In the genomic region with DNA sequence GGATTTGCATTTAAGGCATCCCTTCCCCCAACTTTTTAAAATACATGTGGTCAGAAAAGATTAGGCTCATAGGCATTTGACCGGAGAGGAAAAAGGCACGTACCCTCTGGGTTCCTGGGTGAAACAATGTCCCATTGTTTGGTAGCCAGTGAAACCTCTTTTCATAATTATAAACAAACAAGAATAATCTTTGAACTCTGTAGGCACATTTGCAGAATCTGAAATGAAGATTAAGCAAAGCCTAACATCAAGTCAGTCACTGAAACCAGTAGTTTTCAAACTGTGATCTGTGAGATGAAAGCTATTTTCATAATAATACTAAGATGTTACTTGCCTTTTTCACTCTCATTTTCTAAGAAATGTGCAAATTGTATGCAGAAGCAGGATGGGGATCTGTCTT, we compare ENCODE assay signal across 15 cellular contexts.
DNase-seq lines count a peak whose midpoint lies in the region; ATAC-seq and TF ChIP-seq lines count a peak whose summit lies in the region.
"Had no signal": no experiment of that assay in that cellular context is flagged by ENCODE, and none has a peak within 500 bp of the region (broad histone marks: within the 10 kb centered on the region; RNA-seq: fewer than 3 reads in every experiment).

No MANE protein-coding gene starts in this region.

- WGBS in thyroid gland, 2 donors = 78 to 88% methylated on average over 2 of the region's 2 CpGs

- ATAC-seq in HG03432 (IDR thresholded peaks at IDR 0.05; ENCODE audit: unreplicated experiment) (peak; percentile 60), GM19023 (IDR thresholded peaks at IDR 0.05; ENCODE audit: unreplicated experiment) (no peak), GM18861 (IDR thresholded peaks at IDR 0.05; ENCODE audit: unreplicated experiment) (no peak)
- ATAC-seq: activated T-cell treated with anti-CD3 and anti-CD28 coated beads, Interleukin-2, amount 50 U/mL, for 72 hours; T-cell had no signal

- H3K9me3 ChIP-seq in thyroid gland = no peaks in the 10 kb centered on the region
- H3K9me3 ChIP-seq: tibial nerve had no signal

- no peak for TF ChIP-seq POLR2A in thyroid gland (IDR thresholded peaks at IDR 0.05)

- no peaks in the 10 kb centered on the region for H3K4me1 ChIP-seq in thyroid gland

- H3K9me3 Mint-ChIP-seq in Calu3 (ENCODE audit: low read depth, unreplicated experiment) (no peaks in the 10 kb centered on the region), brain (peaks cover 0 to 16% (median 3%) of the 10 kb centered on the region in 5 experiments), neural crest cell (no peaks in the 10 kb centered on the region)
- H3K9me3 Mint-ChIP-seq: activated T-cell treated with anti-CD3 and anti-CD28 coated beads, Interleukin-2, amount 50 U/mL, for 72 hours; T-cell had no signal

- H3K27me3 Mint-ChIP-seq in Calu3 (ENCODE audit: unreplicated experiment) = no peaks in the 10 kb centered on the region
- H3K27me3 Mint-ChIP-seq in brain = no peaks in the 10 kb centered on the region
- no peaks in the 10 kb centered on the region for H3K27me3 Mint-ChIP-seq in neural crest cell (ENCODE audit: low read depth)
- H3K27me3 Mint-ChIP-seq: T-cell had no signal

- H3K27ac Mint-ChIP-seq in Calu3 (ENCODE audit: unreplicated experiment) = peak overlapping the region; percentile 9
- peak overlapping the region in 4 of 5 experiments; percentile 2 to 86 (median 80) for H3K27ac Mint-ChIP-seq in brain
- H3K27ac Mint-ChIP-seq in neural crest cell (ENCODE audit: unreplicated experiment) = peak overlapping the region; percentile 65
- H3K27ac Mint-ChIP-seq: activated T-cell treated with anti-CD3 and anti-CD28 coated beads, Interleukin-2, amount 50 U/mL, for 72 hours; T-cell had no signal

- H3K4me1 Mint-ChIP-seq in Calu3 (ENCODE audit: low read depth, unreplicated experiment) = peaks cover 25% of the 10 kb centered on the region
- H3K4me1 Mint-ChIP-seq in brain = peaks cover 26% of the 10 kb centered on the region
- peaks cover 27% of the 10 kb centered on the region for H3K4me1 Mint-ChIP-seq in neural crest cell

- no peak overlapping the region for H3K27ac ChIP-seq in thyroid gland

- CTCF ChIA-PET in Calu3 (lab: Charles Lee) = interaction anchor here (0.6 kb wide), 1 partner anchor 254 kb away, joined by 4 read pairs; no protein-coding TSS in a partner anchor

- no peaks in the 10 kb centered on the region for H3K36me3 ChIP-seq in thyroid gland
- H3K36me3 ChIP-seq: tibial nerve had no signal

- H3K4me3 ChIP-seq in thyroid gland (replicated peaks in 1 of 3) = no peak overlapping the region
- H3K4me3 ChIP-seq: tibial nerve had no signal

- H3K27me3 ChIP-seq in thyroid gland = no peaks in the 10 kb centered on the region
- H3K27me3 ChIP-seq: tibial nerve had no signal

- no peaks in the 10 kb centered on the region for H3K36me3 Mint-ChIP-seq in Calu3 (ENCODE audit: insufficient read depth, unreplicated experiment)
- H3K36me3 Mint-ChIP-seq in brain = no peaks in the 10 kb centered on the region
- H3K36me3 Mint-ChIP-seq in neural crest cell (ENCODE audit: low read depth) = no peaks in the 10 kb centered on the region

- H3K4me3 Mint-ChIP-seq in Calu3 (ENCODE audit: low read depth, unreplicated experiment) (peak overlapping the region; percentile 52), brain (peak overlapping the region in 2 of 5 experiments; percentile 28 to 53), neural crest cell (peak overlapping the region; percentile 60)
- H3K4me3 Mint-ChIP-seq: activated T-cell treated with anti-CD3 and anti-CD28 coated beads, Interleukin-2, amount 50 U/mL, for 72 hours; T-cell had no signal

- DNase-seq in Calu3 (peak; percentile 15), neural crest cell (ENCODE audit: low read depth, low spot score) (no peak), thyroid gland (no peak), SHP77 (lab: John Stamatoyannopoulos, UW) (no peak)
- DNase-seq: activated CD4-positive, alpha-beta T cell treated with anti-CD3 and anti-CD28 coated beads for 1 hour; activated T-cell treated with anti-CD3 and anti-CD28 coated beads, Interleukin-2, amount 50 U/mL, for 72 hours; amniotic stem cell; NCI-H1048; NCI-H345; T-cell had no signal

- intact Hi-C loops in Calu3 (cut with micrococcal nuclease; ENCODE audit: unreplicated experiment) (loop anchor here (5.0 kb wide), 1 partner anchor 97 kb away; no protein-coding TSS in a partner anchor), thyroid gland (cut with DNase I) (no loop called here)

- BruUV-seq in Calu3 (replicated peaks; lab: Mats Ljungman, UMichigan) = no TSS peak

- TF ChIP-seq CTCF in Calu3 (IDR thresholded peaks at IDR 0.05; ENCODE audit: unreplicated experiment) (no peak), brain (conservative IDR thresholded peaks at IDR 0.05) (no peak), neural crest cell (conservative IDR thresholded peaks at IDR 0.05) (no peak), thyroid gland (IDR thresholded peaks at IDR 0.05) (no peak)

Comparison
In these comparisons a context has a peak if more than half of its experiments do, and no peak if none do; other contexts are left out.
1. H3K27ac Mint-ChIP-seq: peak in every context shown above with its lines; median percentile 80 in brain; 65 in neural crest cell; 9 in Calu3.